10 cellular contexts compared by ENCODE assay signal in genomic region chr2:231182500-231182899, GRCh38. TPM values are rescaled to one million over a fixed set of nuclear protein-coding genes. Genes with fewer than 3 reads are reported as not detected.
A peak's percentile ranks its signal among the peaks of the same experiment; 100 is the strongest.
DNase-seq lines count a peak whose midpoint lies in the region; ATAC-seq and TF ChIP-seq lines count a peak whose summit lies in the region.
"Had no signal": no experiment of that assay in that cellular context is flagged by ENCODE, and none has a peak within 500 bp of the region (broad histone marks: within the 10 kb centered on the region; RNA-seq: fewer than 3 reads in every experiment).

No MANE protein-coding gene starts in this region.

- DNase-seq in breast epithelium (ENCODE audit: low spot score in 2 of 2), result no peak
- DNase-seq in MCF 10A (ENCODE audit: unreplicated experiment), result no peak
- DNase-seq in Panc1 (ENCODE audit: low read depth, low spot score), result no peak
- DNase-seq in right atrium auricular region (ENCODE audit: low spot score), result no peak
- DNase-seq in transverse colon, result no peak
- no peak for DNase-seq in uterus
- no peak for DNase-seq in activated T-helper 2 cell treated with anti-CD3 and anti-CD28 coated beads, Interferon-gamma antibody, Interleukin-2, Interleukin-4, amounts not matched to agents 10 μg/mL and 5 μg/mL and 100 μg/mL, durations not matched to agents 14 hours and 24 hours and 36 hours (ENCODE audit: low spot score)
- no peak for DNase-seq in sciatic nerve (ENCODE audit: low spot score)
- DNase-seq: stimulated activated CD4-positive, alpha-beta T cell treated with anti-CD3 and anti-CD28 coated beads, Interleukin-15, amount 100 ng/mL, for 24 hours; stimulated activated naive CD8-positive, alpha-beta T cell treated with anti-CD3 and anti-CD28 coated beads, Interleukin-15, amount 100 ng/mL, for 72 hours had no signal

- POLR2A ChIA-PET in MCF 10A (lab: Yijun Ruan, JAX), result interaction anchor here (1.5 kb wide), 1 partner anchor 16 kb away, joined by 3 read pairs; the partner anchor contains the start of gene ARMC9
- POLR2A ChIA-PET in Panc1 (lab: Charles Lee), result interaction anchor here (0.5 kb wide), 1 partner anchor 304 kb away, joined by 12 read pairs; no protein-coding TSS in a partner anchor

- H3K4me3 ChIP-seq in breast epithelium, result no peak overlapping the region
- no peak overlapping the region for H3K4me3 ChIP-seq in Panc1 (ENCODE audit: low read depth in 2 of 2, low read length in 2 of 2)
- no peak overlapping the region for H3K4me3 ChIP-seq in right atrium auricular region
- H3K4me3 ChIP-seq in transverse colon, result no peak overlapping the region
- no peak overlapping the region for H3K4me3 ChIP-seq in uterus

- H3K9me3 ChIP-seq in breast epithelium, result no peaks in the 10 kb centered on the region
- H3K9me3 ChIP-seq in Panc1 (ENCODE audit: control insufficient read depth, insufficient read depth, low read depth, low read length), result no peaks in the 10 kb centered on the region
- H3K9me3 ChIP-seq in right atrium auricular region, result no peaks in the 10 kb centered on the region
- no peaks in the 10 kb centered on the region for H3K9me3 ChIP-seq in transverse colon
- no peaks in the 10 kb centered on the region for H3K9me3 ChIP-seq in uterus

- H3K36me3 Mint-ChIP-seq in MCF 10A (ENCODE audit: insufficient read depth, unreplicated experiment), result no peaks in the 10 kb centered on the region
- peaks cover 2% of the 10 kb centered on the region for H3K36me3 Mint-ChIP-seq in activated T-helper 2 cell treated with anti-CD3 and anti-CD28 coated beads, Interferon-gamma antibody, Interleukin-2, Interleukin-4, amounts not matched to agents 10 μg/mL and 5 μg/mL and 100 μg/mL, durations not matched to agents 14 hours and 24 hours and 36 hours (ENCODE audit: low read depth)

- no peaks in the 10 kb centered on the region for H3K4me1 Mint-ChIP-seq in MCF 10A (ENCODE audit: insufficient read depth, unreplicated experiment)
- H3K4me1 Mint-ChIP-seq in activated T-helper 2 cell treated with anti-CD3 and anti-CD28 coated beads, Interferon-gamma antibody, Interleukin-2, Interleukin-4, amounts not matched to agents 10 μg/mL and 5 μg/mL and 100 μg/mL, durations not matched to agents 14 hours and 24 hours and 36 hours (ENCODE audit: low read depth), result peaks cover 9% of the 10 kb centered on the region
- H3K4me1 Mint-ChIP-seq: stimulated activated naive CD8-positive, alpha-beta T cell treated with anti-CD3 and anti-CD28 coated beads, Interleukin-15, amount 100 ng/mL, for 72 hours had no signal

- H3K9me3 Mint-ChIP-seq in MCF 10A (ENCODE audit: unreplicated experiment), result no peaks in the 10 kb centered on the region
- no peaks in the 10 kb centered on the region for H3K9me3 Mint-ChIP-seq in activated T-helper 2 cell treated with anti-CD3 and anti-CD28 coated beads, Interferon-gamma antibody, Interleukin-2, Interleukin-4, amounts not matched to agents 10 μg/mL and 5 μg/mL and 100 μg/mL, durations not matched to agents 14 hours and 24 hours and 36 hours

- CTCF ChIA-PET in MCF 10A (lab: Yijun Ruan, JAX) (interaction anchor here (0.7 kb wide), 1 partner anchor 269 kb away, joined by 3 read pairs; no protein-coding TSS in a partner anchor), Panc1 (lab: Charles Lee) (no interaction called here)

- H3K27ac ChIP-seq in breast epithelium (peak overlapping the region; percentile 14 to 62), Panc1 (ENCODE audit: low read length) (peak overlapping the region; percentile 36), right atrium auricular region (peak overlapping the region; percentile 49 to 60), transverse colon (peak overlapping the region in 3 of 4 donors; percentile 9 to 26 (median 22)), uterus (no peak overlapping the region)

- H3K36me3 ChIP-seq in breast epithelium (no peaks in the 10 kb centered on the region), Panc1 (ENCODE audit: control insufficient read depth, insufficient read depth, low read length) (no peaks in the 10 kb centered on the region), right atrium auricular region (no peaks in the 10 kb centered on the region), transverse colon (no peaks in the 10 kb centered on the region), uterus (no peaks in the 10 kb centered on the region)

- H3K27me3 Mint-ChIP-seq in MCF 10A (ENCODE audit: insufficient read depth, unreplicated experiment), result no peaks in the 10 kb centered on the region
- peaks cover under 1% of the 10 kb centered on the region for H3K27me3 Mint-ChIP-seq in activated T-helper 2 cell treated with anti-CD3 and anti-CD28 coated beads, Interferon-gamma antibody, Interleukin-2, Interleukin-4, amounts not matched to agents 10 μg/mL and 5 μg/mL and 100 μg/mL, durations not matched to agents 14 hours and 24 hours and 36 hours (ENCODE audit: low read depth)

- H3K27me3 ChIP-seq in breast epithelium (no peaks in the 10 kb centered on the region), Panc1 (ENCODE audit: control insufficient read depth, insufficient read depth, low read length) (no peaks in the 10 kb centered on the region), right atrium auricular region (no peaks in the 10 kb centered on the region), transverse colon (no peaks in the 10 kb centered on the region), uterus (no peaks in the 10 kb centered on the region)

- peaks cover 0 to 3% of the 10 kb centered on the region in 2 donors for H3K4me1 ChIP-seq in breast epithelium
- H3K4me1 ChIP-seq in Panc1 (ENCODE audit: control insufficient read depth, insufficient read depth, low read length), result peaks cover 32% of the 10 kb centered on the region
- peaks cover 0 to 35% of the 10 kb centered on the region in 2 donors for H3K4me1 ChIP-seq in right atrium auricular region
- peaks cover 0 to 3% (median 1%) of the 10 kb centered on the region in 4 donors for H3K4me1 ChIP-seq in transverse colon
- H3K4me1 ChIP-seq in uterus, result no peaks in the 10 kb centered on the region

- ATAC-seq in Panc1 (no peak), sciatic nerve (no peak)
- ATAC-seq: stimulated activated naive CD8-positive, alpha-beta T cell treated with anti-CD3 and anti-CD28 coated beads, Interleukin-15, amount 100 ng/mL, for 72 hours had no signal

- TF ChIP-seq POLR2A in breast epithelium (IDR thresholded peaks at IDR 0.05) (no peak), transverse colon (IDR thresholded peaks at IDR 0.05) (no peak), uterus (IDR thresholded peaks at IDR 0.05) (no peak)

- intact Hi-C loops in breast epithelium (cut with DNase I; ENCODE audit: low total_unique reads) (no loop called here), MCF 10A (cut with micrococcal nuclease) (no loop called here), Panc1 (cut with micrococcal nuclease; ENCODE audit: unreplicated experiment) (no loop called here), transverse colon (cut with DNase I; ENCODE audit: low total_unique reads) (no loop called here), uterus (cut with DNase I; ENCODE audit: low total_unique reads) (no loop called here), sciatic nerve (cut with DNase I) (no loop called here)
- intact Hi-C loops in activated T-helper 2 cell treated with anti-CD3 and anti-CD28 coated beads, Interferon-gamma antibody, Interleukin-2, Interleukin-4, amounts not matched to agents 10 μg/mL and 5 μg/mL and 100 μg/mL, durations not matched to agents 14 hours and 24 hours and 36 hours (cut with micrococcal nuclease), result no loop called here

- in situ Hi-C loops in Panc1 (cut with HindIII; ENCODE audit: low pct_unique_long_range_greater_than_20kb, low sequenced_read_pairs) (no loop called here), transverse colon (cut with MboI; ENCODE audit: low pct_ligation_motif_present in 1 of 4, low pct_unique_long_range_greater_than_20kb in 1 of 4, low sequenced_read_pairs in 3 of 4) (no loop called here)

- WGBS in transverse colon (ENCODE audit: low coverage in 1 of 2), 2 donors, result 82 to 100% methylated on average over 1 to 8 of the region's 8 CpGs

- BruUV-seq in MCF 10A (replicated peaks; lab: Mats Ljungman, UMichigan), result no TSS peak
- no TSS peak for BruUV-seq in Panc1 (replicated peaks; lab: Mats Ljungman, UMichigan)

- H3K4me3 Mint-ChIP-seq in MCF 10A (ENCODE audit: unreplicated experiment), result no peak overlapping the region
- no peak overlapping the region for H3K4me3 Mint-ChIP-seq in activated T-helper 2 cell treated with anti-CD3 and anti-CD28 coated beads, Interferon-gamma antibody, Interleukin-2, Interleukin-4, amounts not matched to agents 10 μg/mL and 5 μg/mL and 100 μg/mL, durations not matched to agents 14 hours and 24 hours and 36 hours (ENCODE audit: low read depth)
- H3K4me3 Mint-ChIP-seq: stimulated activated naive CD8-positive, alpha-beta T cell treated with anti-CD3 and anti-CD28 coated beads, Interleukin-15, amount 100 ng/mL, for 72 hours had no signal

- no peak for TF ChIP-seq CTCF in breast epithelium (IDR thresholded peaks at IDR 0.05)
- TF ChIP-seq CTCF in MCF 10A (IDR thresholded peaks at IDR 0.05; ENCODE audit: unreplicated experiment), result no peak
- TF ChIP-seq CTCF in Panc1 (IDR thresholded peaks at IDR 0.05), result no peak
- TF ChIP-seq CTCF in right atrium auricular region (IDR thresholded peaks at IDR 0.05), result no peak
- TF ChIP-seq CTCF in transverse colon (IDR thresholded peaks at IDR 0.05), result no peak
- no peak for TF ChIP-seq CTCF in uterus (IDR thresholded peaks at IDR 0.05)

- no peak overlapping the region for H3K27ac Mint-ChIP-seq in MCF 10A (ENCODE audit: low read depth, unreplicated experiment)
- H3K27ac Mint-ChIP-seq in activated T-helper 2 cell treated with anti-CD3 and anti-CD28 coated beads, Interferon-gamma antibody, Interleukin-2, Interleukin-4, amounts not matched to agents 10 μg/mL and 5 μg/mL and 100 μg/mL, durations not matched to agents 14 hours and 24 hours and 36 hours, result no peak overlapping the region
- H3K27ac Mint-ChIP-seq: stimulated activated naive CD8-positive, alpha-beta T cell treated with anti-CD3 and anti-CD28 coated beads, Interleukin-15, amount 100 ng/mL, for 72 hours had no signal

- TF ChIP-seq EP300 in transverse colon (IDR thresholded peaks at IDR 0.05; ENCODE audit: low read depth), result no peak

RNA-seq across cellular contexts. Expression of gene ARMC9, which starts 15.9 kb away (rescaled TPM):
- total RNA-seq in breast epithelium, result 10 to 100 TPM in 2 of 3 donors, 1 to 10 TPM in 1; 4.0 to 20.8 (median 18.0) TPM
- 16.5 and 19.8 TPM in 2 replicates for total RNA-seq in MCF 10A (2022)
- 42.7 TPM for total RNA-seq in Panc1 (2021; ENCODE audit: unreplicated experiment)
- 76.4 TPM for polyA plus RNA-seq in Panc1 (2012; ENCODE audit: insufficient read length)
- total RNA-seq in right atrium auricular region, result 1 to 10 TPM; 2.0 to 2.9 TPM
- total RNA-seq in transverse colon, result 10 to 100 TPM; 11.5 to 59.5 (median 14.4) TPM
- total RNA-seq in uterus, result 10 to 100 TPM; 16.8 to 47.6 (median 39.3) TPM
- total RNA-seq in activated T-helper 2 cell treated with anti-CD3 and anti-CD28 coated beads, Interferon-gamma antibody, Interleukin-2, Interleukin-4, amounts not matched to agents 10 μg/mL and 5 μg/mL and 100 μg/mL, durations not matched to agents 14 hours and 24 hours and 36 hours, result 2.5 and 3.3 TPM in 2 replicates
- total RNA-seq in sciatic nerve, result 15.4 TPM

RNA-seq across cellular contexts. Expression of gene HTR2B, which starts 57.7 kb away (rescaled TPM):
- 1 to 10 TPM in 1 of 3 donors, under 1 TPM in 2; 0.29 to 1.4 (median 0.98) TPM for total RNA-seq in breast epithelium
- not detected in 2 replicates for total RNA-seq in MCF 10A (2022)
- total RNA-seq in Panc1 (2021; ENCODE audit: unreplicated experiment), result not detected
- polyA plus RNA-seq in Panc1 (2012; ENCODE audit: insufficient read length), result not detected
- 1 to 10 TPM; 2.8 to 7.3 TPM for total RNA-seq in right atrium auricular region
- 1 to 10 TPM in 1 of 4 donors, under 1 TPM in 2, not detected in 1; 0.40 to 6.2 (median 0.82) TPM for total RNA-seq in transverse colon
- 1 to 10 TPM; 2.9 to 8.6 (median 4.0) TPM for total RNA-seq in uterus
- total RNA-seq in activated T-helper 2 cell treated with anti-CD3 and anti-CD28 coated beads, Interferon-gamma antibody, Interleukin-2, Interleukin-4, amounts not matched to agents 10 μg/mL and 5 μg/mL and 100 μg/mL, durations not matched to agents 14 hours and 24 hours and 36 hours, result not detected in 2 replicates
- 1.2 TPM for total RNA-seq in sciatic nerve

Comparison
In these comparisons a context has a peak if more than half of its experiments do, and no peak if none do; other contexts are left out.
1. H3K27ac ChIP-seq: peak in breast epithelium (2 of 2), Panc1 (single experiment), right atrium auricular region (2 of 2) and transverse colon (3 of 4); none in uterus (0 of 2).